In genomic region chrX:112779139-112779538, GRCh38 we compare ENCODE assay signal across 26 cellular contexts.
"Had no signal": no experiment of that assay in that cellular context is flagged by ENCODE, and none has a peak within 500 bp of the region (broad histone marks: within the 10 kb centered on the region; RNA-seq: fewer than 3 reads in every experiment).

No MANE protein-coding gene starts in this region.

- H3K27me3 Mint-ChIP-seq: dendritic cell treated with granulocyte-macrophage colony-stimulating factor and Interleukin-4, amounts not matched to agents 40 ng/mL and 50 ng/mL, for 4 days; naive thymus-derived CD8-positive, alpha-beta T cell; stimulated activated naive CD8-positive, alpha-beta T cell treated with anti-CD3 and anti-CD28 coated beads, Interleukin-15, Interleukin-2, amounts not matched to agents 100 ng/mL and 50 ng/mL, for 24 hours had no signal

- ATAC-seq: esophagus mucosa; gastrocnemius medialis; left cardiac atrium; left lung; lower lobe of right lung; naive thymus-derived CD8-positive, alpha-beta T cell; pancreas; right lobe of liver; stimulated activated effector memory CD8-positive, alpha-beta T cell treated with anti-CD3 and anti-CD28 coated beads, Interleukin-12 subunit alpha, Interleukin-12 subunit beta, amount 100 ng/mL, for 72 hours had no signal

- H3K4me2 ChIP-seq: smooth muscle cell had no signal

- H3K4me1 Mint-ChIP-seq: naive thymus-derived CD8-positive, alpha-beta T cell; stimulated activated effector memory CD8-positive, alpha-beta T cell treated with anti-CD3 and anti-CD28 coated beads, Interleukin-12 subunit alpha, Interleukin-12 subunit beta, amount 100 ng/mL, for 72 hours had no signal

- H3K4me3 Mint-ChIP-seq: dendritic cell treated with granulocyte-macrophage colony-stimulating factor and Interleukin-4, amounts not matched to agents 40 ng/mL and 50 ng/mL, for 4 days; endodermal cell; naive thymus-derived CD8-positive, alpha-beta T cell; nephron progenitor cell; stimulated activated effector memory CD8-positive, alpha-beta T cell treated with anti-CD3 and anti-CD28 coated beads, Interleukin-12 subunit alpha, Interleukin-12 subunit beta, amount 100 ng/mL, for 72 hours; stimulated activated naive CD8-positive, alpha-beta T cell treated with anti-CD3 and anti-CD28 coated beads, Interleukin-15, Interleukin-2, amounts not matched to agents 100 ng/mL and 50 ng/mL, for 24 hours had no signal

- H3K27ac ChIP-seq: colonic mucosa, epithelial cell of prostate, gastrocnemius medialis, left lung, lower lobe of right lung, pancreas, right lobe of liver, thoracic aorta, transverse colon, vagina had no signal

- H3K9me3 Mint-ChIP-seq: dendritic cell treated with granulocyte-macrophage colony-stimulating factor and Interleukin-4, amounts not matched to agents 40 ng/mL and 50 ng/mL, for 4 days; naive thymus-derived CD8-positive, alpha-beta T cell; stimulated activated effector memory CD8-positive, alpha-beta T cell treated with anti-CD3 and anti-CD28 coated beads, Interleukin-12 subunit alpha, Interleukin-12 subunit beta, amount 100 ng/mL, for 72 hours; stimulated activated naive CD8-positive, alpha-beta T cell treated with anti-CD3 and anti-CD28 coated beads, Interleukin-15, Interleukin-2, amounts not matched to agents 100 ng/mL and 50 ng/mL, for 24 hours had no signal

- H3K27me3 ChIP-seq: colonic mucosa, gastrocnemius medialis, left lung, pancreas, right lobe of liver, transverse colon, vagina had no signal

- H3K9me3 ChIP-seq: colonic mucosa, gastrocnemius medialis, left lung, lower lobe of right lung, pancreas, right lobe of liver, thoracic aorta, transverse colon, vagina had no signal

- H3K4me3 ChIP-seq: colonic mucosa, gastrocnemius medialis, left lung, lower lobe of right lung, pancreas, right lobe of liver, smooth muscle cell, thoracic aorta, transverse colon, vagina had no signal

- H3K36me3 Mint-ChIP-seq: stimulated activated effector memory CD8-positive, alpha-beta T cell treated with anti-CD3 and anti-CD28 coated beads, Interleukin-12 subunit alpha, Interleukin-12 subunit beta, amount 100 ng/mL, for 72 hours had no signal

- H3K27ac Mint-ChIP-seq: dendritic cell treated with granulocyte-macrophage colony-stimulating factor and Interleukin-4, amounts not matched to agents 40 ng/mL and 50 ng/mL, for 4 days; endodermal cell; naive thymus-derived CD8-positive, alpha-beta T cell; nephron progenitor cell; stimulated activated effector memory CD8-positive, alpha-beta T cell treated with anti-CD3 and anti-CD28 coated beads, Interleukin-12 subunit alpha, Interleukin-12 subunit beta, amount 100 ng/mL, for 72 hours; stimulated activated naive CD8-positive, alpha-beta T cell treated with anti-CD3 and anti-CD28 coated beads, Interleukin-15, Interleukin-2, amounts not matched to agents 100 ng/mL and 50 ng/mL, for 24 hours had no signal

- H3K4me1 ChIP-seq: colonic mucosa, gastrocnemius medialis, left lung, lower lobe of right lung, pancreas, right lobe of liver, transverse colon, vagina had no signal

- FAIRE-seq: pancreas had no signal

- H3K36me3 ChIP-seq: colonic mucosa, left lung, lower lobe of right lung, pancreas, right lobe of liver, thoracic aorta, transverse colon, vagina had no signal

- DNase-seq: colonic mucosa; effector CD8-positive, alpha-beta T cell; endodermal cell; foreskin fibroblast; gastrocnemius medialis; head of caudate nucleus; left cardiac atrium; left lung; lower lobe of right lung; naive thymus-derived CD8-positive, alpha-beta T cell; nephron progenitor cell; occipital lobe; right lobe of liver; stimulated activated CD4-positive, alpha-beta T cell treated with anti-CD3 and anti-CD28 coated beads, Interleukin-12 subunit alpha, Interleukin-12 subunit beta, amount 100 ng/mL, for 4 hours; stimulated activated CD4-positive, alpha-beta T cell treated with anti-CD3 and anti-CD28 coated beads, Interleukin-1b, Interleukin-23, amount 100 ng/mL, for 48 hours; stimulated activated CD4-positive, alpha-beta T cell treated with anti-CD3 and anti-CD28 coated beads, Interleukin-4, amount 100 ng/mL, for 1 hour; transverse colon had no signal
